Comparison of ENCODE assay signal across 9 cellular contexts in the genomic region with DNA sequence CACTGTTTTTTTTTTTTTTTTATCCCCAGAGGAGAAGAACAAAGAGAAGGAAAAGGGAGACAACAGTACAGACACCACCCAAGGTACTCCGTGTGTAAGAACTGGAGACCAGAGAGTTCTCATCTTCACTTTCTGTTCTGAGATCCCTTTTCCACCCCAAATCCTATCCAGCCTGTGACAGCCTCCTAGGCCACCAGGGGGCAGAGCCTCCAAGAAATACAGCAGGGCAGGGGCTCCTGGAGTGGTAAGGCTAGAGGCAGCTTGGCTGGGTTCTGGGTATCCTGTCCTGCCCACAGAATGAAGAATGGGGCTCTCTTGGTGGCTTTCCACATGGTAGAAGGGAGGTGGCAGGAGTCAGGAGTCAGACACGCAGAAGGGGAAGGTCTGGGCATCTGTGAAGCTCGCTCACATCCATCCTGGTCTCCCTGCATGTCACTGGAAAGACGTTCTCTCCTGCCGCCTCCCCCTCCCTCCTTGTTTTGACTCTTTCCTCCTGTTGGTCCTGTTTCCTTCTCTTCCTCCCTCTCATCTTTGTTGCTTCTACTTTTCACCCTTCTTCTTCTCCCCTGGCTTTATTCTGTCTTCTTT. TPM values are rescaled to one million over a fixed set of nuclear protein-coding genes. Genes with fewer than 3 reads are reported as not detected.
A peak's percentile ranks its signal among the peaks of the same experiment; 100 is the strongest.
DNase-seq lines count a peak whose midpoint lies in the region; ATAC-seq and TF ChIP-seq lines count a peak whose summit lies in the region.
"Had no signal": no experiment of that assay in that cellular context is flagged by ENCODE, and none has a peak within 500 bp of the region (broad histone marks: within the 10 kb centered on the region; RNA-seq: fewer than 3 reads in every experiment).

No MANE protein-coding gene starts in this region.

- H3K4me1 Mint-ChIP-seq in activated B cell treated with CpG ODN at 0.5 μM for 24 hours = no peaks in the 10 kb centered on the region

- no peak overlapping the region for H3K27ac ChIP-seq in colonic mucosa
- no peak overlapping the region for H3K27ac ChIP-seq in lung (ENCODE audit: low read depth in 1 of 2, low read length in 1 of 2)

- peak; percentile 54 for ATAC-seq in activated B cell treated with CpG ODN at 0.5 μM for 24 hours (ENCODE audit: low read depth)
- ATAC-seq in lung (ENCODE audit: insufficient read depth, low FRiP score) = peak; percentile 83
- ATAC-seq in HG03025 (IDR thresholded peaks at IDR 0.05; ENCODE audit: low FRiP score, unreplicated experiment) = no peak

- intact Hi-C loops in activated B cell treated with CpG ODN at 0.5 μM for 24 hours (cut with micrococcal nuclease) (loop anchor here (1.0 kb wide), 2 partner anchors 46 to 496 kb away; no protein-coding TSS in a partner anchor), colonic mucosa (cut with DNase I) (loop anchor here (5.0 kb wide), 1 partner anchor 495 kb away; no protein-coding TSS in a partner anchor)

- peaks cover 14% of the 10 kb centered on the region for H3K36me3 Mint-ChIP-seq in activated B cell treated with CpG ODN at 0.5 μM for 24 hours (ENCODE audit: low read depth)

- no peak overlapping the region for H3K9ac ChIP-seq in colonic mucosa (ENCODE audit: low read depth in 2 of 2, low read length in 2 of 2)

- no peak overlapping the region for H3K27ac Mint-ChIP-seq in activated B cell treated with CpG ODN at 0.5 μM for 24 hours
- H3K27ac Mint-ChIP-seq: dendritic cell treated with granulocyte-macrophage colony-stimulating factor and Interleukin-4, amounts not matched to agents 40 ng/mL and 50 ng/mL, for 4 days had no signal

- no peak overlapping the region for H3K4me3 Mint-ChIP-seq in activated B cell treated with CpG ODN at 0.5 μM for 24 hours
- H3K4me3 Mint-ChIP-seq: dendritic cell treated with granulocyte-macrophage colony-stimulating factor and Interleukin-4, amounts not matched to agents 40 ng/mL and 50 ng/mL, for 4 days had no signal

- H3K27me3 Mint-ChIP-seq in activated B cell treated with CpG ODN at 0.5 μM for 24 hours = no peaks in the 10 kb centered on the region

- DNase-seq in NCI-H2029 (lab: John Stamatoyannopoulos, UW) (peak; percentile 43), NCI-H2029 treated with DMSO at 0.1 percent for 48 hours (lab: John Stamatoyannopoulos, UW) (no peak), NCI-H1105 treated with DMSO at 0.1 percent for 48 hours (lab: John Stamatoyannopoulos, UW) (peak; percentile 41), activated B cell treated with CpG ODN at 0.5 μM for 24 hours (no peak), colonic mucosa (peak; percentile 49), lung (ENCODE audit: low spot score) (peak; percentile 63)
- peak; percentile 13 to 58 (median 40) for DNase-seq in stimulated activated naive CD4-positive, alpha-beta T cell (lab: John Stamatoyannopoulos, UW)

- 71 to 90% methylated on average over 5 of the region's 5 CpGs for WGBS in lung, 2 donors

- H3K4me1 ChIP-seq in colonic mucosa (no peaks in the 10 kb centered on the region), lung (ENCODE audit: control insufficient read depth in 2 of 2, insufficient read depth in 2 of 2, low read length in 2 of 2) (no peaks in the 10 kb centered on the region)

- H3K27me3 ChIP-seq in colonic mucosa (no peaks in the 10 kb centered on the region), lung (ENCODE audit: control insufficient read depth, insufficient read depth) (no peaks in the 10 kb centered on the region)

- H3K4me3 ChIP-seq in colonic mucosa = no peak overlapping the region
- no peak overlapping the region for H3K4me3 ChIP-seq in lung

- H3K36me3 ChIP-seq in colonic mucosa = no peaks in the 10 kb centered on the region
- H3K36me3 ChIP-seq in lung (ENCODE audit: control insufficient read depth in 2 of 2, insufficient read depth in 2 of 2, low read length in 2 of 2) = peaks cover 0 to 8% of the 10 kb centered on the region in 2 donors

- no peaks in the 10 kb centered on the region for H3K9me3 Mint-ChIP-seq in activated B cell treated with CpG ODN at 0.5 μM for 24 hours
- H3K9me3 Mint-ChIP-seq: dendritic cell treated with granulocyte-macrophage colony-stimulating factor and Interleukin-4, amounts not matched to agents 40 ng/mL and 50 ng/mL, for 4 days had no signal

- no peak for TF ChIP-seq CTCF in activated B cell treated with CpG ODN at 0.5 μM for 24 hours (IDR thresholded peaks at IDR 0.05)
- peak; percentile 49 for TF ChIP-seq CTCF in colonic mucosa (IDR thresholded peaks at IDR 0.05)
- peak; percentile 35 for TF ChIP-seq CTCF in lung (IDR thresholded peaks at IDR 0.05; ENCODE audit: control extremely low read depth, extremely low read depth)

- POLR2A ChIA-PET in activated B cell treated with CpG ODN at 0.5 μM for 24 hours (lab: Charles Lee) = interaction anchor here (0.7 kb wide), 1 partner anchor 757 kb away, joined by 7 read pairs; no protein-coding TSS in a partner anchor

- CTCF ChIA-PET in activated B cell treated with CpG ODN at 0.5 μM for 24 hours (lab: Charles Lee) = interaction anchor here (0.9 to 1.2 kb wide), 3 partner anchors 17 to 495 kb away, joined by 3 read pairs; no protein-coding TSS in a partner anchor

- H3K9me3 ChIP-seq in colonic mucosa (no peaks in the 10 kb centered on the region), lung (ENCODE audit: control insufficient read depth in 2 of 2, insufficient read depth in 1 of 2, low read length in 1 of 2) (peaks cover 0 to 3% of the 10 kb centered on the region in 2 donors)

RNA-seq across cellular contexts. Expression of gene CLSTN3, which starts 12.0 kb away (rescaled TPM):
- total RNA-seq in activated B cell treated with CpG ODN at 0.5 μM for 24 hours (14.1 and 14.8 TPM in 2 replicates), colonic mucosa (10 to 100 TPM; 13.6 to 17.0 TPM), lung (10 to 100 TPM; 37.8 to 74.2 TPM)
- 10 to 100 TPM; 30.8 to 36.3 TPM for polyA plus RNA-seq in lung

RNA-seq across cellular contexts. Expression of gene RBP5, which starts 13.5 kb away (rescaled TPM):
- 0.44 TPM in 1 of 2 replicates, not detected in the other for total RNA-seq in activated B cell treated with CpG ODN at 0.5 μM for 24 hours
- 1 to 10 TPM; 2.4 to 3.7 TPM for total RNA-seq in colonic mucosa
- 1 to 10 TPM; 1.9 to 2.7 TPM for total RNA-seq in lung
- 1 to 10 TPM; 2.0 to 3.3 TPM for polyA plus RNA-seq in lung

RNA-seq across cellular contexts. Expression of gene C1RL, which starts 33.1 kb away (rescaled TPM):
- total RNA-seq in activated B cell treated with CpG ODN at 0.5 μM for 24 hours (13.5 and 19.2 TPM in 2 replicates), colonic mucosa (10 to 100 TPM; 39.5 to 39.7 TPM), lung (100 to 1,000 TPM; 108 to 116 TPM)
- polyA plus RNA-seq in lung = 10 to 100 TPM; 60.5 to 65.4 TPM

RNA-seq across cellular contexts. Expression of gene PEX5, which starts 47.3 kb away (rescaled TPM):
- 24.9 and 26.8 TPM in 2 replicates for total RNA-seq in activated B cell treated with CpG ODN at 0.5 μM for 24 hours
- total RNA-seq in colonic mucosa = 10 to 100 TPM; 31.4 to 35.4 TPM
- 10 to 100 TPM; 52.1 to 59.8 TPM for total RNA-seq in lung
- polyA plus RNA-seq in lung = 10 to 100 TPM; 19.8 to 34.8 TPM

RNA-seq across cellular contexts. Expression of gene C1R, which starts 49.9 kb away (rescaled TPM):
- total RNA-seq in activated B cell treated with CpG ODN at 0.5 μM for 24 hours = 0.54 and 0.78 TPM in 2 replicates
- 100 to 1,000 TPM in 1 of 2 donors, 10 to 100 TPM in 1; 40.1 to 104 TPM for total RNA-seq in colonic mucosa
- 100 to 1,000 TPM; 268 to 525 TPM for total RNA-seq in lung
- polyA plus RNA-seq in lung = 100 to 1,000 TPM; 416 to 452 TPM

Comparison
In these comparisons a context has a peak if more than half of its experiments do, and no peak if none do; other contexts are left out.
1. DNase-seq: peak in NCI-H2029 (single experiment), NCI-H1105 treated with DMSO at 0.1 percent for 48 hours (single experiment), colonic mucosa (single experiment), lung (single experiment) and stimulated activated naive CD4-positive, alpha-beta T cell (6 of 6); none in NCI-H2029 treated with DMSO at 0.1 percent for 48 hours (single experiment) and activated B cell treated with CpG ODN at 0.5 μM for 24 hours (single experiment).